ENCODE assay signal across 11 cellular contexts in genomic region chr15:96342143-96342466, GRCh38. TPM values are rescaled to one million over a fixed set of nuclear protein-coding genes. Genes with fewer than 3 reads are reported as not detected.
A peak's percentile ranks its signal among the peaks of the same experiment; 100 is the strongest.
DNase-seq lines count a peak whose midpoint lies in the region; ATAC-seq and TF ChIP-seq lines count a peak whose summit lies in the region.
"Had no signal": no experiment of that assay in that cellular context is flagged by ENCODE, and none has a peak within 500 bp of the region (broad histone marks: within the 10 kb centered on the region; RNA-seq: fewer than 3 reads in every experiment).

No MANE protein-coding gene starts in this region.

- H3K4me1 ChIP-seq in left ventricle myocardium inferior, result peaks cover 85% of the 10 kb centered on the region
- peaks cover 9 to 57% (median 54%) of the 10 kb centered on the region in 4 donors for H3K4me1 ChIP-seq in esophagus muscularis mucosa
- peaks cover 82% of the 10 kb centered on the region for H3K4me1 ChIP-seq in neural progenitor cell
- H3K4me1 ChIP-seq in uterus, result no peaks in the 10 kb centered on the region

- H3K36me3 ChIP-seq in left ventricle myocardium inferior (no peaks in the 10 kb centered on the region), esophagus muscularis mucosa (no peaks in the 10 kb centered on the region), neural progenitor cell (peaks cover 13% of the 10 kb centered on the region), uterus (no peaks in the 10 kb centered on the region)

- H3K9ac ChIP-seq in neural progenitor cell, result no peak overlapping the region

- WGBS in esophagus muscularis mucosa, result 31% methylated on average over 6 of the region's 6 CpGs

- TF ChIP-seq CTCF in left ventricle myocardium inferior (IDR thresholded peaks at IDR 0.05; ENCODE audit: borderline replicate concordance) (no peak), esophagus muscularis mucosa (IDR thresholded peaks at IDR 0.05) (no peak), neural progenitor cell (IDR thresholded peaks at IDR 0.05) (no peak), uterus (IDR thresholded peaks at IDR 0.05) (no peak), GM20000 (IDR thresholded peaks at IDR 0.05; ENCODE audit: extremely low read depth, missing control alignments) (no peak)

- H3K4me2 ChIP-seq in neural progenitor cell, result peak overlapping the region; percentile 98

- H3K9me3 ChIP-seq in left ventricle myocardium inferior (replicated peaks) (no peaks in the 10 kb centered on the region), esophagus muscularis mucosa (no peaks in the 10 kb centered on the region), neural progenitor cell (ENCODE audit: low read depth) (no peaks in the 10 kb centered on the region), uterus (no peaks in the 10 kb centered on the region)

- TF ChIP-seq POLR2A in esophagus muscularis mucosa (IDR thresholded peaks at IDR 0.05; ENCODE audit: low read depth) (no peak), uterus (IDR thresholded peaks at IDR 0.05) (no peak)

- H4K20me1 ChIP-seq in neural progenitor cell (ENCODE audit: low read depth), result peaks cover 96% of the 10 kb centered on the region

- intact Hi-C loops in left ventricle myocardium inferior (cut with micrococcal nuclease) (loop anchor here (10.0 kb wide), 1 partner anchor 1077 kb away; no protein-coding TSS in a partner anchor), left ventricle myocardium superior (cut with micrococcal nuclease) (no loop called here), esophagus muscularis mucosa (cut with DNase I) (no loop called here), uterus (cut with DNase I; ENCODE audit: low total_unique reads) (no loop called here)

- DNase-seq in left ventricle myocardium inferior (no peak), left ventricle myocardium superior (no peak), esophagus muscularis mucosa (ENCODE audit: extremely low spot score) (peak; percentile 62), neural progenitor cell (ENCODE audit: low spot score) (no peak), uterus (no peak), GM20000 (ENCODE audit: low spot score) (no peak), NCI-H524 treated with DMSO at 0.1 percent for 48 hours (lab: John Stamatoyannopoulos, UW) (no peak)
- no peak for DNase-seq in effector CD4-positive, alpha-beta T cell
- DNase-seq: effector CD8-positive, alpha-beta T cell; stimulated activated naive CD8-positive, alpha-beta T cell treated with anti-CD3 and anti-CD28 coated beads, Interleukin-15, amount 100 ng/mL, for 72 hours had no signal

- H3K4me3 ChIP-seq in left ventricle myocardium inferior, result peak overlapping the region; percentile 88
- peak overlapping the region; percentile 77 to 84 (median 80) for H3K4me3 ChIP-seq in esophagus muscularis mucosa
- H3K4me3 ChIP-seq in neural progenitor cell, result peak overlapping the region; percentile 92
- H3K4me3 ChIP-seq in uterus, result peak overlapping the region; percentile 84 to 90

- TF ChIP-seq EP300 in esophagus muscularis mucosa (IDR thresholded peaks at IDR 0.05), result no peak

- peaks cover 15% of the 10 kb centered on the region for H3K27me3 Mint-ChIP-seq in neural progenitor cell (ENCODE audit: insufficient read depth, low read depth)

- peak overlapping the region; percentile 67 for H3K27ac Mint-ChIP-seq in neural progenitor cell
- H3K27ac Mint-ChIP-seq: stimulated activated naive CD8-positive, alpha-beta T cell treated with anti-CD3 and anti-CD28 coated beads, Interleukin-15, amount 100 ng/mL, for 72 hours had no signal

- H3K27me3 ChIP-seq in left ventricle myocardium inferior (ENCODE audit: low read depth), result peaks cover 45% of the 10 kb centered on the region
- H3K27me3 ChIP-seq in esophagus muscularis mucosa, result no peaks in the 10 kb centered on the region
- peaks cover 18% of the 10 kb centered on the region for H3K27me3 ChIP-seq in neural progenitor cell
- H3K27me3 ChIP-seq in uterus, result no peaks in the 10 kb centered on the region

- peak overlapping the region; percentile 96 for H3K27ac ChIP-seq in left ventricle myocardium inferior (replicated peaks)
- peak overlapping the region; percentile 94 to 97 (median 94) for H3K27ac ChIP-seq in esophagus muscularis mucosa (replicated peaks in 1 of 4)
- peak overlapping the region; percentile 15 for H3K27ac ChIP-seq in neural progenitor cell
- peak overlapping the region; percentile 94 to 100 for H3K27ac ChIP-seq in uterus
- H3K27ac ChIP-seq: HL-60 had no signal

- ATAC-seq in left ventricle myocardium superior, result no peak
- ATAC-seq: stimulated activated naive CD8-positive, alpha-beta T cell treated with anti-CD3 and anti-CD28 coated beads, Interleukin-15, amount 100 ng/mL, for 72 hours had no signal

- H3K4me3 Mint-ChIP-seq in neural progenitor cell, result peak overlapping the region; percentile 96
- H3K4me3 Mint-ChIP-seq: stimulated activated naive CD8-positive, alpha-beta T cell treated with anti-CD3 and anti-CD28 coated beads, Interleukin-15, amount 100 ng/mL, for 72 hours had no signal

- peaks cover 29% of the 10 kb centered on the region for H3K36me3 Mint-ChIP-seq in neural progenitor cell

- peaks cover 78% of the 10 kb centered on the region for H3K4me1 Mint-ChIP-seq in neural progenitor cell

- no peak overlapping the region for H2AFZ ChIP-seq in neural progenitor cell (replicated peaks)

- peaks cover 99% of the 10 kb centered on the region for H3K79me2 ChIP-seq in neural progenitor cell (ENCODE audit: low read depth)

- no peaks in the 10 kb centered on the region for H3K9me3 Mint-ChIP-seq in neural progenitor cell

- H3F3A ChIP-seq in neural progenitor cell (ENCODE audit: low read depth), result peaks cover 98% of the 10 kb centered on the region

RNA-seq across cellular contexts. Expression of gene NR2F2, which starts 11.6 kb away (rescaled TPM):
- total RNA-seq in left ventricle myocardium inferior (12.8 TPM), left ventricle myocardium superior (18.0 TPM), esophagus muscularis mucosa (100 to 1,000 TPM in 2 of 4 donors, 10 to 100 TPM in 2; 42.7 to 131 (median 83.6) TPM), neural progenitor cell (ENCODE audit: low replicate concordance) (24.6 and 32.1 TPM in 2 replicates), uterus (100 to 1,000 TPM in 1 of 4 donors, 10 to 100 TPM in 3; 23.6 to 255 (median 51.9) TPM)

Comparison
In these comparisons a context has a peak if more than half of its experiments do, and no peak if none do; other contexts are left out.
1. H3K27ac ChIP-seq: peak in every context shown above with its lines; median percentile 97 in uterus; 96 in left ventricle myocardium inferior; 94 in esophagus muscularis mucosa; 15 in neural progenitor cell.